Comparison of ENCODE assay signal across 20 cellular contexts in the genomic region with DNA sequence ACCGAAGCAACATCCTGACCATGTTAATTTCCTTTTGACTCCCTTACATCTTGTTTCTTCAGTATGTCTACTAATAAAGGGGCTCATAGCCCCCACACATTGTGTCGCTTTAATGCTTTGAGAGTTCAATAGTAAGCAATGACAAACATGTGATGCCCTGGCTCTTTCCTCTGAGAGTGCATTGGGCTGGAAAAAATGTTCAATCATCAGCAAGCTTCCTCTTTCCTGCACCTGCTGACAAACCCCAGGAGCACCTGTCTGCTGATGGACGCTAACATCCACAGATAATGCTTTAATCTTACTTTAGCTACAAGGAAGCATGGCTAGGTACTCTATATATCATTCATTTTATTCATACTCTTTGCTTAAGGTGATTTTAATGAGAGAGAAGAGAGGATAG.
A peak's percentile ranks its signal among the peaks of the same experiment; 100 is the strongest.
DNase-seq lines count a peak whose midpoint lies in the region; ATAC-seq, FAIRE-seq and TF ChIP-seq lines count a peak whose summit lies in the region.
"Had no signal": no experiment of that assay in that cellular context is flagged by ENCODE, and none has a peak within 500 bp of the region (broad histone marks: within the 10 kb centered on the region; RNA-seq: fewer than 3 reads in every experiment).

No MANE protein-coding gene starts in this region.

- H3K27me3 Mint-ChIP-seq in progenitor cell of endocrine pancreas: peaks cover 16% of the 10 kb centered on the region
- H3K27me3 Mint-ChIP-seq in activated CD4-positive, alpha-beta memory T cell treated with anti-CD3 and anti-CD28 coated beads for 36 hours: peaks cover 5% of the 10 kb centered on the region
- peaks cover 6 to 17% of the 10 kb centered on the region in 2 donors for H3K27me3 Mint-ChIP-seq in CD4-positive, alpha-beta memory T cell

- peaks cover 4% of the 10 kb centered on the region for H3K9me3 Mint-ChIP-seq in progenitor cell of endocrine pancreas (ENCODE audit: low read depth)
- H3K9me3 Mint-ChIP-seq in activated CD4-positive, alpha-beta memory T cell treated with anti-CD3 and anti-CD28 coated beads for 36 hours: peaks cover 2% of the 10 kb centered on the region
- peaks cover 0 to 4% (median 0%) of the 10 kb centered on the region in 8 donors for H3K9me3 Mint-ChIP-seq in CD4-positive, alpha-beta memory T cell
- H3K9me3 Mint-ChIP-seq: natural killer cell had no signal

- no peak overlapping the region for H3K4me3 ChIP-seq in CD4-positive, alpha-beta memory T cell (ENCODE audit: low read length in 2 of 2)
- H3K4me3 ChIP-seq: lower lobe of right lung, MG63 had no signal

- H3K27ac ChIP-seq in CD4-positive, alpha-beta memory T cell (ENCODE audit: low read depth, low read length): no peak overlapping the region
- H3K27ac ChIP-seq: lower lobe of right lung had no signal

- peaks cover 6% of the 10 kb centered on the region for H3K4me1 Mint-ChIP-seq in progenitor cell of endocrine pancreas (ENCODE audit: low read depth)
- no peaks in the 10 kb centered on the region for H3K4me1 Mint-ChIP-seq in activated CD4-positive, alpha-beta memory T cell treated with anti-CD3 and anti-CD28 coated beads for 36 hours (ENCODE audit: low read depth)
- H3K4me1 Mint-ChIP-seq in CD4-positive, alpha-beta memory T cell: no peaks in the 10 kb centered on the region
- H3K4me1 Mint-ChIP-seq: natural killer cell had no signal

- H3K36me3 Mint-ChIP-seq in progenitor cell of endocrine pancreas (ENCODE audit: insufficient read depth): no peaks in the 10 kb centered on the region
- H3K36me3 Mint-ChIP-seq in activated CD4-positive, alpha-beta memory T cell treated with anti-CD3 and anti-CD28 coated beads for 36 hours: no peaks in the 10 kb centered on the region
- no peaks in the 10 kb centered on the region for H3K36me3 Mint-ChIP-seq in CD4-positive, alpha-beta memory T cell
- H3K36me3 Mint-ChIP-seq: natural killer cell had no signal

- intact Hi-C loops in activated CD4-positive, alpha-beta memory T cell treated with anti-CD3 and anti-CD28 coated beads for 36 hours (cut with micrococcal nuclease): no loop called here
- intact Hi-C loops in CD4-positive, alpha-beta memory T cell (cut with micrococcal nuclease): no loop called here

- no peak for TF ChIP-seq CTCF in progenitor cell of endocrine pancreas (IDR thresholded peaks at IDR 0.05; ENCODE audit: unreplicated experiment)

- H3K4me3 Mint-ChIP-seq in progenitor cell of endocrine pancreas (ENCODE audit: low read depth): no peak overlapping the region
- no peak overlapping the region for H3K4me3 Mint-ChIP-seq in activated CD4-positive, alpha-beta memory T cell treated with anti-CD3 and anti-CD28 coated beads for 36 hours
- no peak overlapping the region for H3K4me3 Mint-ChIP-seq in CD4-positive, alpha-beta memory T cell
- H3K4me3 Mint-ChIP-seq: natural killer cell had no signal

- ATAC-seq in HG02885 (IDR thresholded peaks at IDR 0.05; ENCODE audit: poor library complexity, unreplicated experiment): no peak
- ATAC-seq: lower lobe of right lung, natural killer cell had no signal

- no peaks in the 10 kb centered on the region for H3K27me3 ChIP-seq in CD4-positive, alpha-beta memory T cell (ENCODE audit: insufficient read depth, low read length)
- H3K27me3 ChIP-seq: MG63 had no signal

- no peaks in the 10 kb centered on the region for H3K4me1 ChIP-seq in CD4-positive, alpha-beta memory T cell (ENCODE audit: insufficient read depth, low read length)

- peak; percentile 94 for FAIRE-seq in islet of Langerhans (lab: Jason Lieb, UNC)
- FAIRE-seq: D721Med, endothelial cell of umbilical vein, frontal cortex, H1 had no signal

- CTCF ChIA-PET in activated CD4-positive, alpha-beta memory T cell treated with anti-CD3 and anti-CD28 coated beads for 36 hours (lab: Charles Lee): interaction anchor here (1.0 kb wide), 1 partner anchor 586 kb away, joined by 3 read pairs; the partner anchor contains the start of gene PUM3
- CTCF ChIA-PET in CD4-positive, alpha-beta memory T cell (lab: Charles Lee; ENCODE audit: partially characterized antibody): no interaction called here

- in situ Hi-C loops in G401 (cut with HindIII; ENCODE audit: low sequenced_read_pairs): no loop called here

- no peaks in the 10 kb centered on the region for H3K36me3 ChIP-seq in CD4-positive, alpha-beta memory T cell (ENCODE audit: insufficient read depth, low read length)
- H3K36me3 ChIP-seq: lower lobe of right lung, MG63 had no signal

- peak; percentile 83 for DNase-seq in G401 (ENCODE audit: low spot score)
- peak; percentile 94 for DNase-seq in NCI-H146 (lab: John Stamatoyannopoulos, UW)
- peak; percentile 54 for DNase-seq in NCI-H69 (lab: John Stamatoyannopoulos, UW)
- no peak for DNase-seq in progenitor cell of endocrine pancreas (ENCODE audit: low spot score, unreplicated experiment)
- DNase-seq in activated CD4-positive, alpha-beta memory T cell treated with anti-CD3 and anti-CD28 coated beads for 36 hours: no peak
- no peak for DNase-seq in CD4-positive, alpha-beta memory T cell
- DNase-seq: activated effector memory CD4-positive, alpha-beta T cell treated with Interleukin-2 at 50 U/mL for 16 hours; lower lobe of right lung; MG63; natural killer cell; NCI-H82; Right ventricle myocardium superior; substantia nigra; T-helper 2 cell had no signal

- POLR2A ChIA-PET in activated CD4-positive, alpha-beta memory T cell treated with anti-CD3 and anti-CD28 coated beads for 36 hours (lab: Charles Lee): no interaction called here
- POLR2A ChIA-PET in CD4-positive, alpha-beta memory T cell (lab: Charles Lee; ENCODE audit: partially characterized antibody): no interaction called here

- no peaks in the 10 kb centered on the region for H3K9me3 ChIP-seq in CD4-positive, alpha-beta memory T cell (ENCODE audit: control insufficient read depth in 1 of 2, low read length in 2 of 2)
- H3K9me3 ChIP-seq: lower lobe of right lung, MG63 had no signal

- H3K27ac Mint-ChIP-seq in progenitor cell of endocrine pancreas: no peak overlapping the region
- no peak overlapping the region for H3K27ac Mint-ChIP-seq in activated CD4-positive, alpha-beta memory T cell treated with anti-CD3 and anti-CD28 coated beads for 36 hours
- H3K27ac Mint-ChIP-seq in CD4-positive, alpha-beta memory T cell: no peak overlapping the region
- H3K27ac Mint-ChIP-seq: natural killer cell had no signal

Comparison
In these comparisons a context has a peak if more than half of its experiments do, and no peak if none do; other contexts are left out.
1. DNase-seq: peak in G401 (single experiment), NCI-H146 (single experiment) and NCI-H69 (single experiment); none in progenitor cell of endocrine pancreas (single experiment), activated CD4-positive, alpha-beta memory T cell treated with anti-CD3 and anti-CD28 coated beads for 36 hours (single experiment) and CD4-positive, alpha-beta memory T cell (0 of 5).